8 cellular contexts compared by ENCODE assay signal in the genomic region with DNA sequence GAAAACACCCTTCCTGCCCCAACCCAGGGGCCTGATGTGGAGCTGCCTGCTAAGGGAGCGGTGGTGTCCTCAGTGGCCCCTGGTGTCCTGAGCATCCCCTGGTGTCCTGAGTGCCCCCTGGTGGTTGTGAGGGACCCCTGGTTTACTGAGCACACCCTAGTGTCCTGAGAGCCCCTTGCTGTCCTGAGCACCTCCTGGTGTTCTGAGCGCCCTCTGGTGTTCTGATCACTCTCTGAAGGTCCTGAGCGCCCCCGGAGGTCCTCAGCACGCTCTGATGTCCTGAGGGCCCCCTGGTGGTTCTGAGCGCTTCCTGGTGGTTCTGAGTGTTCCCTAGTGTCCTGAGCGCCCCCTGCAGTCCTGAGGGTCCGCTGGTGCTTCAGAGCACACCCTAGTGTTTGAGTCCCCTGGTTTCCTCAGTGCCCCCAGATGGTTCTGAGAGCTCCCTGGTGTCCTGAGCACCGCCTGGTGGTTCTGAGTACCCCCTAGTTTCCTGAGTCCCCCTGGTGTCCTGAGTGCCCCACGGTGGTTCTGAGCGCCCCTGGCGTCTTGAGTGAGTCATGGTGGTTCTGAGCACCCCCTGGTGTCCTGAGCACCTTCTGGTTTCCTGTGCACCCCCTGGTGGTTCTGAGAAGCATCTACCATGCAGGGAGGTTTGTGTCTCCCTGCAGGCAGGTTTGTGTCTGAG.
DNase-seq lines count a peak whose midpoint lies in the region; ATAC-seq, FAIRE-seq and TF ChIP-seq lines count a peak whose summit lies in the region.

No MANE protein-coding gene starts in this region.

- DNase-seq in retinal pigment epithelial cell (ENCODE audit: low read depth): no peak
- DNase-seq in NCI-H1436 (lab: John Stamatoyannopoulos, UW): no peak
- no peak for DNase-seq in frontal cortex (ENCODE audit: low spot score in 2 of 2)
- no peak for DNase-seq in medulla oblongata (ENCODE audit: extremely low spot score)

- H3K27ac ChIP-seq in VCaP: peak overlapping the region; percentile 60

- peak; percentile 77 for ATAC-seq in GM18519 (IDR thresholded peaks at IDR 0.05; ENCODE audit: low FRiP score, unreplicated experiment)
- peak; percentile 52 for ATAC-seq in HG02884 (IDR thresholded peaks at IDR 0.05; ENCODE audit: unreplicated experiment)
- ATAC-seq in HG02610 (IDR thresholded peaks at IDR 0.05; ENCODE audit: unreplicated experiment): no peak

- TF ChIP-seq CTCF in VCaP (conservative IDR thresholded peaks at IDR 0.05): peak; percentile 15
- peak; percentile 5 for TF ChIP-seq CTCF in retinal pigment epithelial cell (conservative IDR thresholded peaks at IDR 0.05; ENCODE audit: low read depth, low read length)

- no peak overlapping the region for H3K4me3 ChIP-seq in retinal pigment epithelial cell (ENCODE audit: low read length)

- no peak for FAIRE-seq in frontal cortex (lab: Jason Lieb, UNC)
